Comparison of ENCODE assay signal across 9 cellular contexts in genomic region chr16:67935096-67935401, GRCh38. TPM values are rescaled to one million over a fixed set of nuclear protein-coding genes. Genes with fewer than 3 reads are reported as not detected.
DNase-seq lines count a peak whose midpoint lies in the region; ATAC-seq, FAIRE-seq and TF ChIP-seq lines count a peak whose summit lies in the region.
"Had no signal": no experiment of that assay in that cellular context is flagged by ENCODE, and none has a peak within 500 bp of the region (broad histone marks: within the 10 kb centered on the region; RNA-seq: fewer than 3 reads in every experiment).

No MANE protein-coding gene starts in this region.

- H3K4me3 ChIP-seq in HEK293 (ENCODE audit: low read depth, low read length) (peak overlapping the region; percentile 46), small intestine (ENCODE audit: low read depth in 1 of 2, low read length in 2 of 2) (peak overlapping the region in 1 of 2 donors; percentile 85)

- peak overlapping the region; percentile 100 for H3K4me3 Mint-ChIP-seq in activated CD4-positive, alpha-beta memory T cell treated with anti-CD3 and anti-CD28 coated beads, Interleukin-2, amount 10 ng/mL, durations not matched to agents 7 days and 5 days

- H3K27ac Mint-ChIP-seq in activated CD4-positive, alpha-beta memory T cell treated with anti-CD3 and anti-CD28 coated beads, Interleukin-2, amount 10 ng/mL, durations not matched to agents 7 days and 5 days = peak overlapping the region; percentile 97

- WGBS in small intestine, 3 donors = 49 to 59% (median 59%) methylated on average over 13 of the region's 13 CpGs

- no peak overlapping the region; the same call in 1 of the 2 replicates for H3K27ac ChIP-seq in HEK293 (ENCODE audit: extremely low read depth, low read depth, low read length)
- H3K27ac ChIP-seq in small intestine (ENCODE audit: low read depth in 1 of 2, low read length in 1 of 2) = peak overlapping the region; percentile 9 to 95

- intact Hi-C loops in left ventricle myocardium superior (cut with micrococcal nuclease) = no loop called here

- H3K9me3 Mint-ChIP-seq in activated CD4-positive, alpha-beta memory T cell treated with anti-CD3 and anti-CD28 coated beads, Interleukin-2, amount 10 ng/mL, durations not matched to agents 7 days and 5 days = no peaks in the 10 kb centered on the region

- H3K27me3 ChIP-seq in small intestine (ENCODE audit: control insufficient read depth in 2 of 2, insufficient read depth in 2 of 2, low read length in 2 of 2) = no peaks in the 10 kb centered on the region

- no peaks in the 10 kb centered on the region for H3K9me3 ChIP-seq in HEK293 (ENCODE audit: control insufficient read depth, insufficient read depth, low read depth, low read length)
- no peaks in the 10 kb centered on the region for H3K9me3 ChIP-seq in small intestine (ENCODE audit: control insufficient read depth, low read depth)

- H3K27me3 Mint-ChIP-seq in activated CD4-positive, alpha-beta memory T cell treated with anti-CD3 and anti-CD28 coated beads, Interleukin-2, amount 10 ng/mL, durations not matched to agents 7 days and 5 days = no peaks in the 10 kb centered on the region

- H3K36me3 ChIP-seq in HEK293 (ENCODE audit: control insufficient read depth in 2 of 2, insufficient read depth in 1 of 2, low read length in 2 of 2) (peaks cover 0 to 23% of the 10 kb centered on the region in 2 experiments; a peak in 2 of 3 replicates), small intestine (ENCODE audit: control insufficient read depth in 2 of 2, insufficient read depth in 2 of 2, low read length in 2 of 2) (peaks cover 0 to 2% of the 10 kb centered on the region in 2 donors)

- TF ChIP-seq CTCF in HEK293 (tag by site-specific recombination; IDR thresholded peaks at IDR 0.05) = no peak

- CTCF ChIA-PET in HEK293 (lab: Yijun Ruan, JAX) = interaction anchor here (0.6 to 2.6 kb wide), 7 partner anchors 8 to 454 kb away, joined by 3 to 17 read pairs (median 3); partner anchors contain the start of gene NRN1L
- CTCF ChIA-PET in activated CD4-positive, alpha-beta memory T cell treated with anti-CD3 and anti-CD28 coated beads, Interleukin-2, amount 10 ng/mL, durations not matched to agents 7 days and 5 days (lab: Charles Lee) = interaction anchor here (1.1 to 4.3 kb wide), 13 partner anchors 46 to 388 kb away, joined by 3 to 22 read pairs (median 5); partner anchors contain the start of genes CTCF and NRN1L

- ATAC-seq in left ventricle myocardium superior (peak; percentile 6), HG02642 (IDR thresholded peaks at IDR 0.05; ENCODE audit: poor library complexity, unreplicated experiment) (no peak), GM19324 (IDR thresholded peaks at IDR 0.05; ENCODE audit: low FRiP score, unreplicated experiment) (no peak)

- DNase-seq in activated CD4-positive, alpha-beta memory T cell treated with anti-CD3 and anti-CD28 coated beads, Interleukin-2, amount 10 ng/mL, durations not matched to agents 7 days and 5 days = no peak
- no peak for DNase-seq in left ventricle myocardium superior
- DNase-seq in small intestine = no peak
- no peak for DNase-seq in GM03348 (ENCODE audit: low spot score)
- no peak for DNase-seq in NCI-H526 treated with DMSO at 0.1 percent for 48 hours (lab: John Stamatoyannopoulos, UW)

- POLR2A ChIA-PET in HEK293 (lab: Yijun Ruan, JAX) = interaction anchor here (0.6 to 2.5 kb wide), 24 partner anchors 9 to 414 kb away, joined by 3 to 16 read pairs (median 5); partner anchors contain the start of genes ACD, CTCF, DDX28 and DUS2
- POLR2A ChIA-PET in activated CD4-positive, alpha-beta memory T cell treated with anti-CD3 and anti-CD28 coated beads, Interleukin-2, amount 10 ng/mL, durations not matched to agents 7 days and 5 days (lab: Charles Lee) = interaction anchor here (0.6 to 5.2 kb wide), 42 partner anchors 10 to 691 kb away, joined by 3 to 42 read pairs (median 6); partner anchors contain the start of genes ACD, CTCF, DDX28 and DPEP2

- FAIRE-seq in small intestine (lab: Jason Lieb, UNC) = no peak

- H3K4me1 Mint-ChIP-seq in activated CD4-positive, alpha-beta memory T cell treated with anti-CD3 and anti-CD28 coated beads, Interleukin-2, amount 10 ng/mL, durations not matched to agents 7 days and 5 days = peaks cover 39% of the 10 kb centered on the region

- H3K4me1 ChIP-seq in HEK293 (ENCODE audit: control insufficient read depth, insufficient read depth, low read length) (no peaks in the 10 kb centered on the region), small intestine (ENCODE audit: control insufficient read depth in 2 of 2, insufficient read depth in 1 of 2, low read depth in 1 of 2, low read length in 1 of 2) (peaks cover 5 to 8% of the 10 kb centered on the region in 2 donors)

- H3K36me3 Mint-ChIP-seq in activated CD4-positive, alpha-beta memory T cell treated with anti-CD3 and anti-CD28 coated beads, Interleukin-2, amount 10 ng/mL, durations not matched to agents 7 days and 5 days (ENCODE audit: low read depth) = peaks cover 61% of the 10 kb centered on the region

TF ChIP-seq in HEK293, 187 proteins besides CTCF, POLR2A, EP300 and RAD21:
- TF ChIP-seq ZSCAN23 (tag by site-specific recombination; IDR thresholded peaks at IDR 0.05) (no peak), ZNF600 (tag by site-specific recombination; IDR thresholded peaks at IDR 0.05) (peak; percentile 79)

RNA-seq across cellular contexts. Expression of gene PSMB10, which starts 1.6 kb away (rescaled TPM):
- total RNA-seq in activated CD4-positive, alpha-beta memory T cell treated with anti-CD3 and anti-CD28 coated beads, Interleukin-2, amount 10 ng/mL, durations not matched to agents 7 days and 5 days = 100 to 1,000 TPM; 236 to 241 TPM
- 54.1 TPM for total RNA-seq in left ventricle myocardium superior
- 100 to 1,000 TPM; 197 to 354 (median 245) TPM for polyA plus RNA-seq in small intestine

RNA-seq across cellular contexts. Expression of gene CTRL, which starts 3.4 kb away (rescaled TPM):
- total RNA-seq in activated CD4-positive, alpha-beta memory T cell treated with anti-CD3 and anti-CD28 coated beads, Interleukin-2, amount 10 ng/mL, durations not matched to agents 7 days and 5 days = 1 to 10 TPM; 4.5 to 5.0 TPM
- total RNA-seq in left ventricle myocardium superior = 0.37 TPM
- 1 to 10 TPM; 1.4 to 6.7 (median 5.4) TPM for polyA plus RNA-seq in small intestine
- total RNA-seq: M059J had no signal

RNA-seq across cellular contexts. Expression of gene LCAT, which starts 8.9 kb away (rescaled TPM):
- total RNA-seq in activated CD4-positive, alpha-beta memory T cell treated with anti-CD3 and anti-CD28 coated beads, Interleukin-2, amount 10 ng/mL, durations not matched to agents 7 days and 5 days = 10 to 100 TPM; 10.7 to 14.8 TPM
- total RNA-seq in left ventricle myocardium superior = 21.9 TPM
- polyA plus RNA-seq in small intestine = 1 to 10 TPM in 2 of 3 donors, under 1 TPM in 1; 0.54 to 4.4 (median 1.3) TPM

RNA-seq across cellular contexts. Expression of gene SLC12A4, which starts 33.4 kb away (rescaled TPM):
- total RNA-seq in activated CD4-positive, alpha-beta memory T cell treated with anti-CD3 and anti-CD28 coated beads, Interleukin-2, amount 10 ng/mL, durations not matched to agents 7 days and 5 days = 10 to 100 TPM; 37.9 to 40.0 TPM
- 95.5 TPM for total RNA-seq in left ventricle myocardium superior
- polyA plus RNA-seq in small intestine = 10 to 100 TPM in 1 of 3 donors, 1 to 10 TPM in 2; 1.1 to 10.0 (median 4.1) TPM

RNA-seq across cellular contexts. Expression of gene PSKH1, which starts 42.0 kb away (rescaled TPM):
- total RNA-seq in activated CD4-positive, alpha-beta memory T cell treated with anti-CD3 and anti-CD28 coated beads, Interleukin-2, amount 10 ng/mL, durations not matched to agents 7 days and 5 days = 10 to 100 TPM; 19.0 TPM
- total RNA-seq in left ventricle myocardium superior = 18.1 TPM
- 10 to 100 TPM; 13.8 to 28.4 (median 18.8) TPM for polyA plus RNA-seq in small intestine
